12 cellular contexts compared by ENCODE assay signal in the genomic region with DNA sequence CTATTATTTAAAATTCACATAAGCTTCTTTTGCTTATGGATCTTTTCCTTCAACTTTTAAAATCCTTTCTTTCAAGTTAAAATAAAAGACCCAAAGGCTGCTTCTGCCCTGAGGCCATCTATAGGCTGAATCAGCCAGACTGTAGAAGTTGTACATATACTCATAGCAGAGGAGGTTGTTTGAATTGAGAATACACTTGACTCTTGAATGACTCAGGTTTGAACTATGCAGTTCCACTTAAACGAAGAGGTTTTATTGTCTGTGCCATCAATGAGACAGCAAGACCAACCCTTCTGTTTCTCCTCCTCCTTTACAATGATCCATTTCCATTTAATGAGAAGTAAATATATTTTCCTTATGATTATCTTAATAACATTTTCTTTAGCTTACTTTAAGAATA. TPM values are rescaled to one million over a fixed set of nuclear protein-coding genes. Genes with fewer than 3 reads are reported as not detected.
A peak's percentile ranks its signal among the peaks of the same experiment; 100 is the strongest.
DNase-seq lines count a peak whose midpoint lies in the region; ATAC-seq and TF ChIP-seq lines count a peak whose summit lies in the region.
"Had no signal": no experiment of that assay in that cellular context is flagged by ENCODE, and none has a peak within 500 bp of the region (broad histone marks: within the 10 kb centered on the region; RNA-seq: fewer than 3 reads in every experiment).

No MANE protein-coding gene starts in this region.

- TF ChIP-seq CTCF in astrocyte of the cerebellum (IDR thresholded peaks at IDR 0.05; ENCODE audit: low read depth, low read length, missing control alignments), result no peak

- in situ Hi-C loops in astrocyte of the cerebellum (cut with HindIII; ENCODE audit: low sequenced_read_pairs), result no loop called here

- H3K4me3 ChIP-seq in astrocyte of the cerebellum (ENCODE audit: low read depth, low read length), result no peak overlapping the region

- ATAC-seq in HG03159 (IDR thresholded peaks at IDR 0.05; ENCODE audit: unreplicated experiment) (no peak), GM18861 (IDR thresholded peaks at IDR 0.05; ENCODE audit: unreplicated experiment) (no peak)
- ATAC-seq: sciatic nerve had no signal

- peak; percentile 91 for DNase-seq in DMS53 (lab: John Stamatoyannopoulos, UW)
- DNase-seq in M059J (ENCODE audit: low read depth), result peak; percentile 86
- DNase-seq in astrocyte of the cerebellum (ENCODE audit: low read depth), result peak; percentile 24
- DNase-seq in kidney glomerular epithelial cell (lab: John Stamatoyannopoulos, UW), result peak; percentile 50
- no peak for DNase-seq in DMS153 treated with DMSO at 0.1 percent for 48 hours (lab: John Stamatoyannopoulos, UW; ENCODE audit: unreplicated experiment)
- DNase-seq in activated effector memory CD4-positive, alpha-beta T cell treated with Interleukin-2 at 50 U/mL for 16 hours, result no peak
- DNase-seq: activated naive CD4-positive, alpha-beta T cell; DMS79 treated with DMSO at 0.1 percent for 48 hours had no signal

RNA-seq across cellular contexts. Expression of a gene that starts 5.8 kb away (rescaled TPM):
- 2.9 and 3.2 TPM in 2 replicates for total RNA-seq in M059J (2014; rRNA removed; shearing (Covaris generic))
- total RNA-seq: lung microvascular endothelial cell had no signal

Comparison
In these comparisons a context has a peak if more than half of its experiments do, and no peak if none do; other contexts are left out.
1. DNase-seq: peak in DMS53 (single experiment), M059J (single experiment), astrocyte of the cerebellum (single experiment) and kidney glomerular epithelial cell (single experiment); none in DMS153 treated with DMSO at 0.1 percent for 48 hours (single experiment) and activated effector memory CD4-positive, alpha-beta T cell treated with Interleukin-2 at 50 U/mL for 16 hours (single experiment).